ENCODE assay signal across 11 cellular contexts in genomic region chr3:86180696-86181095, GRCh38.
DNase-seq lines count a peak whose midpoint lies in the region; ATAC-seq, FAIRE-seq and TF ChIP-seq lines count a peak whose summit lies in the region.
"Had no signal": no experiment of that assay in that cellular context is flagged by ENCODE, and none has a peak within 500 bp of the region (broad histone marks: within the 10 kb centered on the region; RNA-seq: fewer than 3 reads in every experiment).

No MANE protein-coding gene starts in this region.

- TF ChIP-seq CTCF in C4-2B (conservative IDR thresholded peaks at IDR 0.05) (peak; percentile 26), uterus (IDR thresholded peaks at IDR 0.05) (no peak)

- FAIRE-seq in HTR-8/SVneo (lab: Jason Lieb, UNC): no peak
- FAIRE-seq: small intestine had no signal

- no peaks in the 10 kb centered on the region for H3K9me3 ChIP-seq in uterus

- no peak overlapping the region for H3K4me3 ChIP-seq in uterus

- DNase-seq in HTR-8/SVneo (ENCODE audit: insufficient read length, low spot score): peak; percentile 3
- peak; percentile 23 for DNase-seq in kidney tubule cell (ENCODE audit: low spot score)
- DNase-seq in uterus: no peak
- DNase-seq in dedifferentiated amniotic fluid mesenchymal stem cell (ENCODE audit: extremely low spot score): no peak
- DNase-seq: foreskin melanocyte, NCI-H1930, small intestine had no signal

- intact Hi-C loops in uterus (cut with DNase I; ENCODE audit: low total_unique reads): no loop called here

- no peak for TF ChIP-seq POLR2A in uterus (IDR thresholded peaks at IDR 0.05)

- ATAC-seq in SK-N-SH treated with all-trans-retinoic acid at 6 μM for 48 hours (peak; percentile 54; the same call in 2 of the 3 replicates), HG02970 (IDR thresholded peaks at IDR 0.05; ENCODE audit: low FRiP score, unreplicated experiment) (no peak), HG03280 (IDR thresholded peaks at IDR 0.05; ENCODE audit: unreplicated experiment) (no peak)

- no peaks in the 10 kb centered on the region for H3K27me3 ChIP-seq in uterus

- no peaks in the 10 kb centered on the region for H3K4me1 ChIP-seq in uterus

- no peaks in the 10 kb centered on the region for H3K36me3 ChIP-seq in uterus

- H3K27ac ChIP-seq in C4-2B: no peak overlapping the region
- H3K27ac ChIP-seq in uterus: no peak overlapping the region

TF ChIP-seq in SK-N-SH treated with all-trans-retinoic acid at 6 μM for 48 hours, 23 proteins besides CTCF, POLR2A, EP300 and RAD21:
- TF ChIP-seq POU6F1 (CRISPR knock-in tag; IDR thresholded peaks at IDR 0.05; ENCODE audit: borderline replicate concordance, low read depth) (no peak), ZC3H10 (CRISPR knock-in tag; IDR thresholded peaks at IDR 0.05) (no peak), ESRRG (CRISPR knock-in tag; IDR thresholded peaks at IDR 0.05) (no peak), ISL1 (CRISPR knock-in tag; IDR thresholded peaks at IDR 0.05) (no peak), CSRNP3 (CRISPR knock-in tag; IDR thresholded peaks at IDR 0.05) (no peak), TCF4 (CRISPR knock-in tag; IDR thresholded peaks at IDR 0.05; ENCODE audit: borderline replicate concordance) (no peak), ZNF565 (CRISPR knock-in tag; conservative IDR thresholded peaks at IDR 0.05; ENCODE audit: low read depth) (no peak), ZFP3 (CRISPR knock-in tag; IDR thresholded peaks at IDR 0.05) (no peak), PATZ1 (CRISPR knock-in tag; IDR thresholded peaks at IDR 0.05; ENCODE audit: borderline replicate concordance) (no peak), GLIS3 (CRISPR knock-in tag; IDR thresholded peaks at IDR 0.05) (no peak), ZFP30 (CRISPR knock-in tag; IDR thresholded peaks at IDR 0.05) (no peak), ARNTL (CRISPR knock-in tag; IDR thresholded peaks at IDR 0.05; ENCODE audit: borderline replicate concordance, low read depth) (no peak), OSR1 (CRISPR knock-in tag; IDR thresholded peaks at IDR 0.05) (no peak), TSHZ2 (CRISPR knock-in tag; IDR thresholded peaks at IDR 0.05) (no peak), TOX (CRISPR knock-in tag; IDR thresholded peaks at IDR 0.05; ENCODE audit: borderline replicate concordance) (no peak)
TF ChIP-seq in SK-N-SH treated with all-trans-retinoic acid at 6 μM for 48 hours: peak in this region for 0.

Comparison
In these comparisons a context has a peak if more than half of its experiments do, and no peak if none do; other contexts are left out.
1. DNase-seq: peak in HTR-8/SVneo (single experiment) and kidney tubule cell (single experiment); none in uterus (0 of 2) and dedifferentiated amniotic fluid mesenchymal stem cell (single experiment).